In the genomic region with DNA sequence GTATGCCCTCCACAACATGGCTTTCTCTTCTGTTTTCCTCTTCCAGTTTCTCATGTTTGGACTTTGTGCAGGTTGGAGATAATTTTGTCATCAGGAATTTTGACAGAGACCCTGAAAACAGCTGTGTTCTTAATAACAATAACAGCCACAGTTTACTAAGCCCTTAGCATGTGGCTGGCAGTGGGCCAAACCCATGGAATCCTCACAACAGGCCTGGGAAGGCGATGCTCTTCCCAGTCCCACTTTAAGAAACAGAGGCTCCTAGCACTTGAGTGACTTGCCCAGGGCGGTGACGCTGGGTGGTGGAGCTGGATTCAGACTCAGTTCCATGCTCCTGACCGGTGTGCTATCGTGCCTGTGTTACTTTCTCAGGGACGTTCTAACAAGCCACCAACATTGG, we compare ENCODE assay signal across 18 cellular contexts. TPM values are rescaled to one million over a fixed set of nuclear protein-coding genes. Genes with fewer than 3 reads are reported as not detected.
DNase-seq lines count a peak whose midpoint lies in the region; ATAC-seq and TF ChIP-seq lines count a peak whose summit lies in the region.
"Had no signal": no experiment of that assay in that cellular context is flagged by ENCODE, and none has a peak within 500 bp of the region (broad histone marks: within the 10 kb centered on the region; RNA-seq: fewer than 3 reads in every experiment).

No MANE protein-coding gene starts in this region.

- no peak for TF ChIP-seq POLR2A in thyroid gland (IDR thresholded peaks at IDR 0.05)

- no peaks in the 10 kb centered on the region for H3F3A ChIP-seq in PC-3 (ENCODE audit: low read length, unreplicated experiment)

- no peaks in the 10 kb centered on the region for H3K27me3 Mint-ChIP-seq in MCF 10A (ENCODE audit: insufficient read depth, unreplicated experiment)
- H3K27me3 Mint-ChIP-seq: activated CD8-positive, alpha-beta T cell treated with anti-CD3 and anti-CD28 coated beads for 36 hours had no signal

- intact Hi-C loops in MCF 10A (cut with micrococcal nuclease): loop anchor here (5.0 kb wide), 1 partner anchor 38 kb away; no protein-coding TSS in a partner anchor
- intact Hi-C loops in thyroid gland (cut with DNase I): no loop called here
- intact Hi-C loops in PC-3 (cut with micrococcal nuclease): no loop called here

- WGBS in thyroid gland, 2 donors: 67 to 69% methylated on average over 5 to 6 of the region's 6 CpGs

- H3K4me3 Mint-ChIP-seq in MCF 10A (ENCODE audit: unreplicated experiment): no peak overlapping the region
- H3K4me3 Mint-ChIP-seq: activated CD8-positive, alpha-beta T cell treated with anti-CD3 and anti-CD28 coated beads for 36 hours; H9 had no signal

- H3K4me2 ChIP-seq in PC-3 (ENCODE audit: low read length): no peak overlapping the region
- H3K4me2 ChIP-seq: A549 had no signal

- CTCF ChIA-PET in MCF 10A (lab: Yijun Ruan, JAX) (no interaction called here), PC-3 (lab: Charles Lee) (no interaction called here)

- H2AFZ ChIP-seq in PC-3 (ENCODE audit: low read length): no peak overlapping the region

- H3K4me1 ChIP-seq in thyroid gland (peaks cover 20 to 43% of the 10 kb centered on the region in 2 donors), PC-3 (ENCODE audit: insufficient read depth, low read length) (peaks cover 38% of the 10 kb centered on the region)

- no peak for TF ChIP-seq CTCF in MCF 10A (IDR thresholded peaks at IDR 0.05; ENCODE audit: unreplicated experiment)
- TF ChIP-seq CTCF in thyroid gland (IDR thresholded peaks at IDR 0.05): no peak
- no peak for TF ChIP-seq CTCF in PC-3 (conservative IDR thresholded peaks at IDR 0.05; ENCODE audit: low read depth, low read length)

- DNase-seq in NCI-H2227 (lab: John Stamatoyannopoulos, UW; ENCODE audit: unreplicated experiment) (peak; percentile 13), NCI-H2227 treated with DMSO at 0.1 percent for 48 hours (lab: John Stamatoyannopoulos, UW) (no peak), MCF 10A (ENCODE audit: unreplicated experiment) (no peak), iris pigment epithelial cell (ENCODE audit: low read depth) (peak; percentile 51), thyroid gland (peak in 1 of 2 donors; percentile 60), PC-3 (no peak)
- DNase-seq: activated CD8-positive, alpha-beta T cell treated with anti-CD3 and anti-CD28 coated beads for 36 hours; activated naive CD4-positive, alpha-beta T cell; H9; NCI-H146; T-helper 2 cell had no signal

- peaks cover 34% of the 10 kb centered on the region for H3K4me1 Mint-ChIP-seq in MCF 10A (ENCODE audit: insufficient read depth, unreplicated experiment)

- no peaks in the 10 kb centered on the region for H3K9me2 ChIP-seq in PC-3 (replicated peaks; ENCODE audit: low read length)

- H3K36me3 Mint-ChIP-seq in MCF 10A (ENCODE audit: insufficient read depth, unreplicated experiment): peaks cover 4% of the 10 kb centered on the region

- H3K79me2 ChIP-seq in PC-3 (ENCODE audit: low read length): no peaks in the 10 kb centered on the region

- H3K9me3 ChIP-seq in thyroid gland (no peaks in the 10 kb centered on the region), PC-3 (ENCODE audit: low read length) (no peaks in the 10 kb centered on the region)
- H3K9me3 ChIP-seq: A549, suprapubic skin had no signal

- H3K36me3 ChIP-seq in thyroid gland (no peaks in the 10 kb centered on the region), PC-3 (ENCODE audit: low read depth, low read length) (no peaks in the 10 kb centered on the region)
- H3K36me3 ChIP-seq: suprapubic skin had no signal

- H3K9me3 Mint-ChIP-seq in MCF 10A (ENCODE audit: unreplicated experiment): no peaks in the 10 kb centered on the region
- H3K9me3 Mint-ChIP-seq: activated CD8-positive, alpha-beta T cell treated with anti-CD3 and anti-CD28 coated beads for 36 hours; H9 had no signal

- BruUV-seq in MCF 10A (replicated peaks; lab: Mats Ljungman, UMichigan) (no TSS peak), PC-3 (replicated peaks; lab: Mats Ljungman, UMichigan) (no TSS peak)

- H4K20me1 ChIP-seq in PC-3 (ENCODE audit: low read length): no peaks in the 10 kb centered on the region

- ATAC-seq in GM21447 (IDR thresholded peaks at IDR 0.05; ENCODE audit: unreplicated experiment) (no peak), HG03521 (IDR thresholded peaks at IDR 0.05; ENCODE audit: unreplicated experiment) (no peak), PC-3 (no peak)
- ATAC-seq: A549; activated CD8-positive, alpha-beta T cell treated with anti-CD3 and anti-CD28 coated beads for 36 hours had no signal

- POLR2A ChIA-PET in MCF 10A (lab: Yijun Ruan, JAX) (interaction anchor here (0.6 to 2.3 kb wide), 3 partner anchors 18 to 24 kb away, joined by 3 to 13 read pairs (median 3); a partner anchor contains a TSS), PC-3 (lab: Charles Lee; ENCODE audit: unreplicated experiment) (no interaction called here)

- H3K4me3 ChIP-seq in thyroid gland (replicated peaks in 1 of 3) (no peak overlapping the region), PC-3 (ENCODE audit: low read length) (no peak overlapping the region)
- H3K4me3 ChIP-seq: A549, lung, suprapubic skin had no signal

- no peak overlapping the region for H3K9ac ChIP-seq in PC-3 (ENCODE audit: low read length)

- H3K27ac Mint-ChIP-seq in MCF 10A (ENCODE audit: low read depth, unreplicated experiment): peak overlapping the region; percentile 98
- H3K27ac Mint-ChIP-seq: activated CD8-positive, alpha-beta T cell treated with anti-CD3 and anti-CD28 coated beads for 36 hours; H9; progenitor cell of endocrine pancreas had no signal

- H3K27ac ChIP-seq in thyroid gland (peak overlapping the region in 2 of 3 donors; percentile 25 to 93), PC-3 (ENCODE audit: low read length) (no peak overlapping the region)

- H3K27me3 ChIP-seq in thyroid gland (no peaks in the 10 kb centered on the region), PC-3 (ENCODE audit: low read length) (no peaks in the 10 kb centered on the region)
- H3K27me3 ChIP-seq: suprapubic skin had no signal

RNA-seq across cellular contexts. Expression of a gene that starts 20.1 kb away (rescaled TPM):
- 52.9 and 72.8 TPM in 2 replicates for total RNA-seq in MCF 10A (2022)
- 10 to 100 TPM; 41.0 to 83.0 (median 54.6) TPM for total RNA-seq in thyroid gland
- total RNA-seq in PC-3 (2014; rRNA removed): 49.6 and 64.0 TPM in 2 replicates
- total RNA-seq: OCI-LY7 had no signal

Comparison
In these comparisons a context has a peak if more than half of its experiments do, and no peak if none do; other contexts are left out.
1. DNase-seq: peak in NCI-H2227 (single experiment) and iris pigment epithelial cell (single experiment); none in NCI-H2227 treated with DMSO at 0.1 percent for 48 hours (single experiment), MCF 10A (single experiment) and PC-3 (single experiment).